17 cellular contexts compared by ENCODE assay signal in the genomic region with DNA sequence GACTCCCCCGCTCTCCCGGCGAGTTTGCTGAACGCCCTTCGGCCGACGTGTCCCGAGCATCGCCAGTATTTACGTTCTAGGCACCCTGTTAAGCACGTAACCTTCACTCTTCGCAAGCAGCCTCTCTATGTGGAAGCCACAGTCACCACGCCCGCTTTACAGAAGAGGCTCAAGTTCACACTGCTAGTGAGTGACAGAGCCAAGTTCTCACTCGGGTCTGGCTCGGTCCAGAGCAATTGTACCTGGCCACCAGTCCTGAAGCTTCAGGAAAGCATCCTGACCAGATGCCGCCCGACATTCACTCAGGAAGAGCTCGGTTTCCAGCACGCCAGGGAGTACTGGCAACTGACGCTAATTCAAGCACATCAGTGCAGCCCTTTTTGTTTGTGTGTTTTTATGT.
"Had no signal": no experiment of that assay in that cellular context is flagged by ENCODE, and none has a peak within 500 bp of the region (broad histone marks: within the 10 kb centered on the region; RNA-seq: fewer than 3 reads in every experiment).

No MANE protein-coding gene starts in this region.

- H3K27me3 Mint-ChIP-seq: stimulated activated naive CD8-positive, alpha-beta T cell treated with anti-CD3 and anti-CD28 coated beads, Interleukin-15, amount 100 ng/mL, for 72 hours had no signal

- DNase-seq: activated CD4-positive, alpha-beta memory T cell treated with anti-CD3 and anti-CD28 coated beads for 36 hours; activated CD4-positive, alpha-beta T cell treated with anti-CD3 and anti-CD28 coated beads for 1 hour; activated gamma-delta T cell; activated naive CD8-positive, alpha-beta T cell treated with anti-CD3 and anti-CD28 coated beads, Interleukin-2, amount 10 ng/mL, durations not matched to agents 7 days and 5 days; activated T-cell treated with anti-CD3 and anti-CD28 coated beads, Interleukin-2, amount 50 U/mL, for 48 hours; anterior cingulate cortex; mesenchymal stem cell; nephron progenitor cell; pancreas; stimulated activated CD4-positive, alpha-beta T cell treated with anti-CD3 and anti-CD28 coated beads, Interleukin-4, amount 100 ng/mL, for 4 hours; stimulated activated naive CD8-positive, alpha-beta T cell treated with anti-CD3 and anti-CD28 coated beads, Interleukin-15, amount 100 ng/mL, for 72 hours; T-helper 9 cell; testis; upper lobe of right lung had no signal

- H3K27ac Mint-ChIP-seq: activated CD4-positive, alpha-beta memory T cell treated with anti-CD3 and anti-CD28 coated beads for 36 hours; activated naive CD8-positive, alpha-beta T cell treated with anti-CD3 and anti-CD28 coated beads, Interleukin-2, amount 10 ng/mL, durations not matched to agents 7 days and 5 days; nephron progenitor cell had no signal

- H3K9me3 Mint-ChIP-seq: activated CD4-positive, alpha-beta memory T cell treated with anti-CD3 and anti-CD28 coated beads for 36 hours; activated naive CD8-positive, alpha-beta T cell treated with anti-CD3 and anti-CD28 coated beads, Interleukin-2, amount 10 ng/mL, durations not matched to agents 7 days and 5 days; nephron progenitor cell; stimulated activated naive CD8-positive, alpha-beta T cell treated with anti-CD3 and anti-CD28 coated beads, Interleukin-15, amount 100 ng/mL, for 72 hours had no signal

- ATAC-seq: esophagus mucosa; left lobe of liver; pancreas; stimulated activated naive CD8-positive, alpha-beta T cell treated with anti-CD3 and anti-CD28 coated beads, Interleukin-15, amount 100 ng/mL, for 72 hours; upper lobe of right lung had no signal

- H3K36me3 Mint-ChIP-seq: activated CD4-positive, alpha-beta memory T cell treated with anti-CD3 and anti-CD28 coated beads for 36 hours had no signal

- FAIRE-seq: endometrium, pancreas had no signal

- H3K4me3 Mint-ChIP-seq: activated CD4-positive, alpha-beta memory T cell treated with anti-CD3 and anti-CD28 coated beads for 36 hours; activated naive CD8-positive, alpha-beta T cell treated with anti-CD3 and anti-CD28 coated beads, Interleukin-2, amount 10 ng/mL, durations not matched to agents 7 days and 5 days; nephron progenitor cell; stimulated activated naive CD8-positive, alpha-beta T cell treated with anti-CD3 and anti-CD28 coated beads, Interleukin-15, amount 100 ng/mL, for 72 hours had no signal
